8 cellular contexts compared by ENCODE assay signal in genomic region chr1:234607091-234608025, GRCh38. TPM values are rescaled to one million over a fixed set of nuclear protein-coding genes. Genes with fewer than 3 reads are reported as not detected.
A peak's percentile ranks its signal among the peaks of the same experiment; 100 is the strongest.
DNase-seq lines count a peak whose midpoint lies in the region; ATAC-seq and TF ChIP-seq lines count a peak whose summit lies in the region.

No MANE protein-coding gene starts in this region.

- peaks cover 69% of the 10 kb centered on the region for H3K4me1 Mint-ChIP-seq in WTC11
- peaks cover 70 to 74% of the 10 kb centered on the region in 2 donors for H3K4me1 Mint-ChIP-seq in natural killer cell

- intact Hi-C loops in natural killer cell (cut with micrococcal nuclease) = loop anchor here (1.0 to 10.0 kb wide), 4 partner anchors 7 to 1260 kb away; partner anchors contain the start of genes ARID4B, GGPS1 and LYST

- CTCF ChIA-PET in WTC11 (lab: Charles Lee) = interaction anchor here (0.6 to 1.6 kb wide), 5 partner anchors 9 to 486 kb away, joined by 3 to 8 read pairs (median 4); no protein-coding TSS in a partner anchor

- H3K9me3 Mint-ChIP-seq in WTC11 (no peaks in the 10 kb centered on the region), natural killer cell (no peaks in the 10 kb centered on the region)

- peak overlapping the region; percentile 100 for H3K27ac ChIP-seq in epithelial cell of prostate

- peak overlapping the region; percentile 95 for H3K27ac Mint-ChIP-seq in WTC11
- peak overlapping the region; percentile 97 to 99 for H3K27ac Mint-ChIP-seq in natural killer cell

- TF ChIP-seq CTCF in WTC11 (IDR thresholded peaks at IDR 0.05) = no peak
- TF ChIP-seq CTCF in natural killer cell (IDR thresholded peaks at IDR 0.05) = peak; percentile 8

- H3K36me3 Mint-ChIP-seq in WTC11 = peaks cover 37% of the 10 kb centered on the region
- H3K36me3 Mint-ChIP-seq in natural killer cell = peaks cover 11% of the 10 kb centered on the region

- ATAC-seq in WTC11 (no peak), natural killer cell (no peak), GM21367 (IDR thresholded peaks at IDR 0.05; ENCODE audit: unreplicated experiment) (no peak)

- H3K27me3 Mint-ChIP-seq in WTC11 (ENCODE audit: low read depth) (no peaks in the 10 kb centered on the region), natural killer cell (ENCODE audit: low read depth in 2 of 2) (no peaks in the 10 kb centered on the region)

- POLR2A ChIA-PET in WTC11 (lab: Charles Lee) = no interaction called here

- peak; percentile 14 for DNase-seq in NCI-H1105 treated with DMSO at 0.1 percent for 48 hours (lab: John Stamatoyannopoulos, UW)
- no peak for DNase-seq in NCI-H1105 (lab: John Stamatoyannopoulos, UW)
- DNase-seq in NCI-H146 treated with DMSO at 0.1 percent for 48 hours (lab: John Stamatoyannopoulos, UW; ENCODE audit: unreplicated experiment) = peak; percentile 73
- peak; percentile 17 for DNase-seq in WTC11 (ENCODE audit: low spot score)
- no peak for DNase-seq in epithelial cell of prostate (ENCODE audit: low read depth, low spot score)
- DNase-seq in natural killer cell = peak; percentile 31
- no peak for DNase-seq in hepatic stellate cell (ENCODE audit: low spot score)

- H3K4me3 Mint-ChIP-seq in WTC11 (peak overlapping the region; percentile 85), natural killer cell (peak overlapping the region; percentile 95)

TF ChIP-seq in WTC11, 78 proteins besides CTCF, POLR2A, EP300 and RAD21:
- TF ChIP-seq FOXP1 (CRISPR knock-in tag; IDR thresholded peaks at IDR 0.05; ENCODE audit: borderline replicate concordance) (peak; percentile 32; the same call in 1 of the 2 replicates), ZNF423 (CRISPR knock-in tag; IDR thresholded peaks at IDR 0.05) (0 out of 2 replicates have a peak, but pooled peaks have one; percentile 4), OVOL2 (CRISPR knock-in tag; IDR thresholded peaks at IDR 0.05; ENCODE audit: borderline replicate concordance) (no peak), SMAD3 (CRISPR knock-in tag; IDR thresholded peaks at IDR 0.05; ENCODE audit: borderline replicate concordance) (no peak)

RNA-seq across cellular contexts. Expression of gene IRF2BP2, which starts 2.6 kb away (rescaled TPM):
- total RNA-seq in WTC11 (2021) = 61.9 to 70.9 TPM (median 62.4 TPM) in 3 replicates
- 100 to 1,000 TPM; 186 to 315 (median 266) TPM for total RNA-seq in natural killer cell

Comparison
In these comparisons a context has a peak if more than half of its experiments do, and no peak if none do; other contexts are left out.
1. DNase-seq: peak in NCI-H1105 treated with DMSO at 0.1 percent for 48 hours (single experiment), NCI-H146 treated with DMSO at 0.1 percent for 48 hours (single experiment), WTC11 (single experiment) and natural killer cell (single experiment); none in NCI-H1105 (single experiment), epithelial cell of prostate (single experiment) and hepatic stellate cell (single experiment).